In the genomic region with DNA sequence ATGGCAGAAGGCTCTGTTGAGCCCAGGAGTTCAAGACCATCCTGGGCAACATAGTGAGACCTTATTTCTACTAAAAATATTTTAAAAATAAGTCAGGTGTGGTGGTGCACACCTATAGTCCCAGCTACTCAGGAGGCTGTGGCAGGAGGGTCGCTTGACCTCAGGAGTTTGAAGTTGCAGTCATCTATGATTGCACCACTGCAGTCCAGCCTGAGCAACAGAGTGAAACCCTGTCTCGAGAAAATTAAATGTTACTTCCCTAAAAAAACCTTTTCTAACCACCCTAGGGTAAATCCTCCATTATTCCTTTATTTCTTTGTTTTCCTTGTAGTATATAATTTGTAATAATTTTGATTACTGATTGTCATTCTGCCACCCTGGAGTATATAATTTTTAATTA, we compare ENCODE assay signal across 14 cellular contexts. TPM values are rescaled to one million over a fixed set of nuclear protein-coding genes. Genes with fewer than 3 reads are reported as not detected.
DNase-seq lines count a peak whose midpoint lies in the region; ATAC-seq and TF ChIP-seq lines count a peak whose summit lies in the region.
"Had no signal": no experiment of that assay in that cellular context is flagged by ENCODE, and none has a peak within 500 bp of the region (broad histone marks: within the 10 kb centered on the region; RNA-seq: fewer than 3 reads in every experiment).

No MANE protein-coding gene starts in this region.

- peaks cover 21% of the 10 kb centered on the region for H3K9me3 ChIP-seq in endodermal cell (ENCODE audit: control insufficient read depth, low read length)
- H3K9me3 ChIP-seq in neural progenitor cell (ENCODE audit: low read depth): no peaks in the 10 kb centered on the region

- H3K4me3 Mint-ChIP-seq in endodermal cell (no peak overlapping the region), neural progenitor cell (no peak overlapping the region)
- H3K4me3 Mint-ChIP-seq: CD4-positive, alpha-beta memory T cell; naive B cell; T-helper 2 cell treated with Interferon-gamma antibody and Interleukin-4, amounts not matched to agents 5 μg/mL and 100 μg/mL, for 36 hours had no signal

- TF ChIP-seq CTCF in NB4 (IDR thresholded peaks at IDR 0.05; ENCODE audit: low read depth, low read length) (no peak), endodermal cell (conservative IDR thresholded peaks at IDR 0.05) (no peak), neural progenitor cell (IDR thresholded peaks at IDR 0.05) (no peak)

- H3F3A ChIP-seq in neural progenitor cell (ENCODE audit: low read depth): peaks cover 23% of the 10 kb centered on the region

- 97 to 100% methylated on average over 1 to 2 of the region's 2 CpGs for WGBS in endodermal cell (ENCODE audit: insufficient coverage in 1 of 2, insufficient read length in 1 of 2), 2 experiments

- H3K27me3 ChIP-seq in endodermal cell (ENCODE audit: control insufficient read depth, insufficient read depth, low read length, poor library complexity, severe bottlenecking) (no peaks in the 10 kb centered on the region), neural progenitor cell (no peaks in the 10 kb centered on the region)

- peak; percentile 49 for DNase-seq in EH (ENCODE audit: low read depth)
- DNase-seq in NB4 (ENCODE audit: low read depth): peak; percentile 89
- no peak for DNase-seq in endodermal cell
- DNase-seq in neural progenitor cell (ENCODE audit: low spot score): no peak
- DNase-seq in dermis blood vessel endothelial cell: no peak
- DNase-seq in NCI-H510A treated with DMSO at 0.1 percent for 48 hours (lab: John Stamatoyannopoulos, UW): no peak
- DNase-seq: activated effector memory CD4-positive, alpha-beta T cell treated with Interleukin-2 at 50 U/mL for 16 hours; CD4-positive, alpha-beta memory T cell; naive B cell; NCI-H2029 had no signal

- H3K4me1 Mint-ChIP-seq in endodermal cell: peaks cover 23% of the 10 kb centered on the region
- peaks cover 13% of the 10 kb centered on the region for H3K4me1 Mint-ChIP-seq in neural progenitor cell

- peaks cover 13% of the 10 kb centered on the region for H3K79me2 ChIP-seq in neural progenitor cell (ENCODE audit: low read depth)

- peaks cover 4% of the 10 kb centered on the region for H3K4me1 ChIP-seq in endodermal cell (ENCODE audit: control insufficient read depth, insufficient read depth, low read length)
- peaks cover 57% of the 10 kb centered on the region for H3K4me1 ChIP-seq in neural progenitor cell

- peak overlapping the region; percentile 21 for H3K9ac ChIP-seq in endodermal cell (ENCODE audit: extremely low read depth, low read length, poor library complexity, severe bottlenecking)
- H3K9ac ChIP-seq in neural progenitor cell: no peak overlapping the region

- H3K9me3 Mint-ChIP-seq in endodermal cell (peaks cover 5% of the 10 kb centered on the region), neural progenitor cell (peaks cover 4% of the 10 kb centered on the region)
- H3K9me3 Mint-ChIP-seq: CD4-positive, alpha-beta memory T cell; naive B cell; T-helper 2 cell treated with Interferon-gamma antibody and Interleukin-4, amounts not matched to agents 5 μg/mL and 100 μg/mL, for 36 hours had no signal

- H3K4me3 ChIP-seq in NB4 (ENCODE audit: low read depth, low read length) (peak overlapping the region; percentile 7), endodermal cell (ENCODE audit: low read length) (no peak overlapping the region), neural progenitor cell (no peak overlapping the region)
- H3K4me3 ChIP-seq: K562 had no signal

- no peak overlapping the region for H2AFZ ChIP-seq in neural progenitor cell (replicated peaks)

- H4K20me1 ChIP-seq in neural progenitor cell (ENCODE audit: low read depth): no peaks in the 10 kb centered on the region

- H3K27ac ChIP-seq in endodermal cell (ENCODE audit: low read depth, low read length): no peak overlapping the region
- H3K27ac ChIP-seq in neural progenitor cell: peak overlapping the region; percentile 59

- ATAC-seq in GM18867 (IDR thresholded peaks at IDR 0.05; ENCODE audit: unreplicated experiment) (no peak), GM18870 (IDR thresholded peaks at IDR 0.05; ENCODE audit: unreplicated experiment) (no peak)
- ATAC-seq: K562 had no signal

- no peak for TF ChIP-seq POLR2A in NB4 (IDR thresholded peaks at IDR 0.05; ENCODE audit: extremely low read depth, insufficient read length)

- H3K27me3 Mint-ChIP-seq in endodermal cell (ENCODE audit: insufficient read depth) (no peaks in the 10 kb centered on the region), neural progenitor cell (ENCODE audit: insufficient read depth, low read depth) (no peaks in the 10 kb centered on the region)
- H3K27me3 Mint-ChIP-seq: CD4-positive, alpha-beta memory T cell; naive B cell had no signal

- H3K27ac Mint-ChIP-seq in endodermal cell (peak overlapping the region; percentile 97), neural progenitor cell (peak overlapping the region; percentile 44)
- H3K27ac Mint-ChIP-seq: CD4-positive, alpha-beta memory T cell; naive B cell; T-helper 2 cell treated with Interferon-gamma antibody and Interleukin-4, amounts not matched to agents 5 μg/mL and 100 μg/mL, for 36 hours had no signal

- H3K36me3 Mint-ChIP-seq in endodermal cell (ENCODE audit: low read depth) (peaks cover 35% of the 10 kb centered on the region), neural progenitor cell (peaks cover 36% of the 10 kb centered on the region)

- H3K4me2 ChIP-seq in neural progenitor cell: peak overlapping the region; percentile 43

- H3K36me3 ChIP-seq in endodermal cell (ENCODE audit: control insufficient read depth, insufficient read depth, low read length): peaks cover 43% of the 10 kb centered on the region
- no peaks in the 10 kb centered on the region for H3K36me3 ChIP-seq in neural progenitor cell

RNA-seq across cellular contexts. Expression of gene FAM200B, which starts 7.9 kb away (rescaled TPM):
- total RNA-seq in endodermal cell: 10 to 100 TPM; 18.1 to 27.8 TPM
- polyA plus RNA-seq in endodermal cell (2013, experiment 1 of 2): 40.1 TPM
- 47.0 TPM for polyA plus RNA-seq in endodermal cell (2013, experiment 2 of 2)
- total RNA-seq in neural progenitor cell (ENCODE audit: low replicate concordance): 58.3 and 63.2 TPM in 2 replicates
- 33.0 and 44.6 TPM in 2 replicates for total RNA-seq in dermis blood vessel endothelial cell

RNA-seq across cellular contexts. Expression of gene BST1, which starts 13.3 kb away (rescaled TPM):
- under 1 TPM; 0.44 to 0.53 TPM for total RNA-seq in endodermal cell
- polyA plus RNA-seq in endodermal cell (2013, experiment 1 of 2): 0.85 TPM
- 0.87 TPM for polyA plus RNA-seq in endodermal cell (2013, experiment 2 of 2)
- 0.45 and 1.2 TPM in 2 replicates for total RNA-seq in neural progenitor cell (ENCODE audit: low replicate concordance)
- total RNA-seq in dermis blood vessel endothelial cell: 41.0 and 49.0 TPM in 2 replicates
- total RNA-seq: K562 had no signal

RNA-seq across cellular contexts. Expression of gene FBXL5, which starts 34.4 kb away (rescaled TPM):
- total RNA-seq in endodermal cell (10 to 100 TPM; 60.3 to 88.4 TPM), neural progenitor cell (ENCODE audit: low replicate concordance) (72.7 and 87.9 TPM in 2 replicates), dermis blood vessel endothelial cell (109 and 156 TPM in 2 replicates)
- polyA plus RNA-seq in endodermal cell (2013, experiment 1 of 2): 64.0 TPM
- 67.2 TPM for polyA plus RNA-seq in endodermal cell (2013, experiment 2 of 2)

Comparison
In these comparisons a context has a peak if more than half of its experiments do, and no peak if none do; other contexts are left out.
1. DNase-seq: peak in EH (single experiment) and NB4 (single experiment); none in endodermal cell (single experiment), neural progenitor cell (single experiment), dermis blood vessel endothelial cell (single experiment) and NCI-H510A treated with DMSO at 0.1 percent for 48 hours (single experiment).
2. RNA of gene BST1, which starts 13.3 kb away (total RNA-seq): 41.0 to 49.0 TPM in dermis blood vessel endothelial cell; 0.44 to 0.53 TPM in endodermal cell and 0.45 to 1.2 TPM in neural progenitor cell; every median in the first group is over 10 times any median in the second.